Comparison of ENCODE assay signal across 1 cellular context in the genomic region with DNA sequence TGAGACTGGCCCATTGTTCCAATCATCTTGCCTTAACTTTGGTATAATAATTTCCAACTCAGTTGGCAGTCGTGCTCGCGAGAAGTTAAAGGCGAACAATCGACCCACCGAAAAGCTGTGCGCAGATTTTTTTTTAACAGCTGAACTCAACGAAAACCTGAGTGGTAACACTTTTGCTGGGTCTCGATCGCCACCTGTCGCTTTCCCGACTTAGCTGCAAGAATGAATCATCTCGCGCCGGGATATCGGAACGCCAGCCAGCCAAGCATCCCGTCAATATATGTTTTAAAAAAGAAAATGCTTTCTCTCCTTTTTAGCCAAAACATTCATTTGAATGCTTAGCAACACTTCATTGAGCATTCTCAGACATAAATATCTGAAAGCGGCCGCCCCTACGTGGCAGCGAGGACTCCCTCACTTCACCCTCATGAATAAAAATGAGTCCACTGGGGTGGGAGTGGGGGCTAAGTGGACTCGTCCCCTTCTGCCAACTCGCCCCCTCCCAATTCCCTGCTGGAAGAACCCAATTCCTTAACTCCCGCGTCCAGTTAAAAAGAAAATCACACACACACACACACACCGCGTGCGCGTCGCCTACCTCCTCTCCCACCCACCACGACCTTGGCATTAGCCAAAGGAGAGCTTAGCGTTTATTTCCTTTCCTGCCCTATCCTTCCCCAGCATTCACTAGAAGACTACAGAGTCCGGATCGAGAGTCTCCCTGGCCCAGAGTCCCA.
TF ChIP-seq lines count a peak whose summit lies in the region.

No MANE protein-coding gene starts in this region.

TF ChIP-seq in SK-N-SH, 30 proteins besides CTCF, POLR2A, EP300 and RAD21 (continued from another document):
- TF ChIP-seq, protein P1, sequence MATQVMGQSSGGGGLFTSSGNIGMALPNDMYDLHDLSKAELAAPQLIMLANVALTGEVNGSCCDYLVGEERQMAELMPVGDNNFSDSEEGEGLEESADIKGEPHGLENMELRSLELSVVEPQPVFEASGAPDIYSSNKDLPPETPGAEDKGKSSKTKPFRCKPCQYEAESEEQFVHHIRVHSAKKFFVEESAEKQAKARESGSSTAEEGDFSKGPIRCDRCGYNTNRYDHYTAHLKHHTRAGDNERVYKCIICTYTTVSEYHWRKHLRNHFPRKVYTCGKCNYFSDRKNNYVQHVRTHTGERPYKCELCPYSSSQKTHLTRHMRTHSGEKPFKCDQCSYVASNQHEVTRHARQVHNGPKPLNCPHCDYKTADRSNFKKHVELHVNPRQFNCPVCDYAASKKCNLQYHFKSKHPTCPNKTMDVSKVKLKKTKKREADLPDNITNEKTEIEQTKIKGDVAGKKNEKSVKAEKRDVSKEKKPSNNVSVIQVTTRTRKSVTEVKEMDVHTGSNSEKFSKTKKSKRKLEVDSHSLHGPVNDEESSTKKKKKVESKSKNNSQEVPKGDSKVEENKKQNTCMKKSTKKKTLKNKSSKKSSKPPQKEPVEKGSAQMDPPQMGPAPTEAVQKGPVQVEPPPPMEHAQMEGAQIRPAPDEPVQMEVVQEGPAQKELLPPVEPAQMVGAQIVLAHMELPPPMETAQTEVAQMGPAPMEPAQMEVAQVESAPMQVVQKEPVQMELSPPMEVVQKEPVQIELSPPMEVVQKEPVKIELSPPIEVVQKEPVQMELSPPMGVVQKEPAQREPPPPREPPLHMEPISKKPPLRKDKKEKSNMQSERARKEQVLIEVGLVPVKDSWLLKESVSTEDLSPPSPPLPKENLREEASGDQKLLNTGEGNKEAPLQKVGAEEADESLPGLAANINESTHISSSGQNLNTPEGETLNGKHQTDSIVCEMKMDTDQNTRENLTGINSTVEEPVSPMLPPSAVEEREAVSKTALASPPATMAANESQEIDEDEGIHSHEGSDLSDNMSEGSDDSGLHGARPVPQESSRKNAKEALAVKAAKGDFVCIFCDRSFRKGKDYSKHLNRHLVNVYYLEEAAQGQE (IDR thresholded peaks at IDR 0.05; ENCODE audit: low read depth, low read length), result no peak
- TF ChIP-seq ELF1 (IDR thresholded peaks at IDR 0.05) (no peak), SMC3 (IDR thresholded peaks at IDR 0.05; ENCODE audit: low read depth, low read length) (peak; percentile 61), FOSL2 (IDR thresholded peaks at IDR 0.05; ENCODE audit: borderline replicate concordance, low read depth) (peak; percentile 74), TAF1 (IDR thresholded peaks at IDR 0.05; ENCODE audit: borderline replicate concordance, low read depth, low read length) (no peak)
- TF ChIP-seq, protein P2, sequence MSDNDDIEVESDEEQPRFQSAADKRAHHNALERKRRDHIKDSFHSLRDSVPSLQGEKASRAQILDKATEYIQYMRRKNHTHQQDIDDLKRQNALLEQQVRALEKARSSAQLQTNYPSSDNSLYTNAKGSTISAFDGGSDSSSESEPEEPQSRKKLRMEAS (IDR thresholded peaks at IDR 0.05; ENCODE audit: low read depth), result no peak
